In the genomic region with DNA sequence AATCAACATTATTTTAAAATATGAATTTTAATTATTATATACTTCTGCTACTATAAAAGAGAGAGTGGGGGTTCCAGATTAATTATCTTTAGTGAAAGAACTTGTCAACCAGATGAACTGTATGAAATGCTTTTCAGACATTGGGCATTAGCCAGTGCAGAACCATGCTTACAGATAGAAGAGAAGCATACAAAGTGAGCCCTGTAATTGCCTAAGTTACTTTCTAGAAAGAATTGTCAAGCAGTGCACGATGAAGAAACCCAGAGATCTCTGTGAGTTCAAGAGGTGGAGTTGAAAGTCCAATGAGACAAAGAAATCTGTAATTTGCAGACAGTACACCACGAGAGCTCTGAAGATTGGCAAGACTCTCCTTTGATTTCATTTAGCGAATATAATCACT, we compare ENCODE assay signal across 32 cellular contexts.
"Had no signal": no experiment of that assay in that cellular context is flagged by ENCODE, and none has a peak within 500 bp of the region (broad histone marks: within the 10 kb centered on the region; RNA-seq: fewer than 3 reads in every experiment).

No MANE protein-coding gene starts in this region.

- H3K27me3 ChIP-seq: brain microvascular endothelial cell, cardiac muscle cell had no signal

- H3K4me1 Mint-ChIP-seq: activated CD4-positive, alpha-beta T cell treated with anti-CD3 and anti-CD28 coated beads for 36 hours; activated CD4-positive, alpha-beta T cell treated with anti-CD3 and anti-CD28 coated beads, Interleukin-2, amount 10 ng/mL, durations not matched to agents 7 days and 5 days; activated naive CD4-positive, alpha-beta T cell treated with anti-CD3 and anti-CD28 coated beads, Interleukin-2, amount 10 ng/mL, durations not matched to agents 7 days and 5 days; central memory CD8-positive, alpha-beta T cell had no signal

- ATAC-seq: activated CD4-positive, alpha-beta T cell treated with anti-CD3 and anti-CD28 coated beads for 36 hours; activated CD4-positive, CD25-positive, alpha-beta regulatory T cell treated with anti-CD3 and anti-CD28 coated beads, Interleukin-2, amount 50 U/mL, for 24 hours; activated CD8-positive, alpha-beta T cell treated with anti-CD3 and anti-CD28 coated beads, Interleukin-2, amount 10 ng/mL, durations not matched to agents 7 days and 5 days; activated T-cell treated with anti-CD3 and anti-CD28 coated beads, Interleukin-2, amount 50 U/mL, for 4 hours; Right ventricle myocardium inferior had no signal

- H3K36me3 ChIP-seq: brain microvascular endothelial cell, cardiac muscle cell had no signal

- H3K4me3 Mint-ChIP-seq: activated CD4-positive, alpha-beta T cell treated with anti-CD3 and anti-CD28 coated beads for 36 hours; activated CD4-positive, alpha-beta T cell treated with anti-CD3 and anti-CD28 coated beads, Interleukin-2, amount 10 ng/mL, durations not matched to agents 7 days and 5 days; activated CD8-positive, alpha-beta T cell treated with anti-CD3 and anti-CD28 coated beads, Interleukin-2, amount 10 ng/mL, durations not matched to agents 7 days and 5 days; activated naive CD4-positive, alpha-beta T cell treated with anti-CD3 and anti-CD28 coated beads, Interleukin-2, amount 10 ng/mL, durations not matched to agents 7 days and 5 days; activated naive CD8-positive, alpha-beta T cell; activated T-cell treated with anti-CD3 and anti-CD28 coated beads, Interleukin-2, amount 50 U/mL, for 4 hours; activated T-helper 1 cell treated with anti-CD3 and anti-CD28 coated beads, Interleukin-12 subunit alpha, Interleukin-12 subunit beta, Interleukin-2, Interleukin-4 antibody, amounts not matched to agents 30 ng/mL and 10 ng/mL and 1 ng/mL, durations not matched to agents 14 hours and 24 hours and 36 hours; central memory CD8-positive, alpha-beta T cell had no signal

- H3K4me2 ChIP-seq: PC-9 had no signal

- H3K27me3 Mint-ChIP-seq: activated CD4-positive, alpha-beta T cell treated with anti-CD3 and anti-CD28 coated beads for 36 hours; activated CD4-positive, alpha-beta T cell treated with anti-CD3 and anti-CD28 coated beads, Interleukin-2, amount 10 ng/mL, durations not matched to agents 7 days and 5 days; activated naive CD4-positive, alpha-beta T cell treated with anti-CD3 and anti-CD28 coated beads, Interleukin-2, amount 10 ng/mL, durations not matched to agents 7 days and 5 days; activated naive CD8-positive, alpha-beta T cell; central memory CD8-positive, alpha-beta T cell had no signal

- DNase-seq: activated CD4-positive, alpha-beta T cell treated with anti-CD3 and anti-CD28 coated beads for 36 hours; activated CD4-positive, alpha-beta T cell treated with anti-CD3 and anti-CD28 coated beads, Interleukin-2, amount 10 ng/mL, durations not matched to agents 7 days and 5 days; activated CD4-positive, alpha-beta T cell treated with anti-CD3 and anti-CD28 coated beads, Interleukin-2, amount 50 U/mL, for 48 hours; activated CD8-positive, alpha-beta T cell treated with anti-CD3 and anti-CD28 coated beads, Interleukin-2, amount 10 ng/mL, durations not matched to agents 7 days and 5 days; activated naive CD4-positive, alpha-beta T cell treated with anti-CD3 and anti-CD28 coated beads, Interleukin-2, amount 10 ng/mL, durations not matched to agents 7 days and 5 days; activated T-cell treated with anti-CD3 and anti-CD28 coated beads for 4 hours; activated T-cell treated with anti-CD3 and anti-CD28 coated beads, Interleukin-2, amount 50 U/mL, for 4 hours; amniotic stem cell; aorta; brain microvascular endothelial cell; Kasumi-1; KBM-7; NCI-H1105 treated with DMSO at 0.1 percent for 48 hours; NCI-H1436; NCI-H1694; NCI-H1930; NCI-H2081 treated with DMSO at 0.1 percent for 48 hours; NCI-H226; NCI-H446 treated with DMSO at 0.1 percent for 48 hours; NCI-H524; NCI-H69; NCI-H82; PC-9; SW 1271; T1000 had no signal

- H3K9me3 Mint-ChIP-seq: activated CD4-positive, alpha-beta T cell treated with anti-CD3 and anti-CD28 coated beads, Interleukin-2, amount 10 ng/mL, durations not matched to agents 7 days and 5 days; activated naive CD4-positive, alpha-beta T cell treated with anti-CD3 and anti-CD28 coated beads, Interleukin-2, amount 10 ng/mL, durations not matched to agents 7 days and 5 days; activated T-helper 1 cell treated with anti-CD3 and anti-CD28 coated beads, Interleukin-12 subunit alpha, Interleukin-12 subunit beta, Interleukin-2, Interleukin-4 antibody, amounts not matched to agents 30 ng/mL and 10 ng/mL and 1 ng/mL, durations not matched to agents 14 hours and 24 hours and 36 hours had no signal

- H2AFZ ChIP-seq: PC-9 had no signal

- H3K27ac Mint-ChIP-seq: activated CD4-positive, alpha-beta T cell treated with anti-CD3 and anti-CD28 coated beads for 36 hours; activated CD4-positive, alpha-beta T cell treated with anti-CD3 and anti-CD28 coated beads, Interleukin-2, amount 10 ng/mL, durations not matched to agents 7 days and 5 days; activated CD8-positive, alpha-beta T cell treated with anti-CD3 and anti-CD28 coated beads, Interleukin-2, amount 10 ng/mL, durations not matched to agents 7 days and 5 days; activated naive CD4-positive, alpha-beta T cell treated with anti-CD3 and anti-CD28 coated beads, Interleukin-2, amount 10 ng/mL, durations not matched to agents 7 days and 5 days; activated naive CD8-positive, alpha-beta T cell; activated T-helper 1 cell treated with anti-CD3 and anti-CD28 coated beads, Interleukin-12 subunit alpha, Interleukin-12 subunit beta, Interleukin-2, Interleukin-4 antibody, amounts not matched to agents 30 ng/mL and 10 ng/mL and 1 ng/mL, durations not matched to agents 14 hours and 24 hours and 36 hours had no signal

- H3K4me3 ChIP-seq: cardiac muscle cell, PC-9 had no signal

- H3K27ac ChIP-seq: brain microvascular endothelial cell, cardiac muscle cell, PC-9, RWPE1 had no signal
